Comparison of ENCODE assay signal across 34 cellular contexts in genomic region chr20:56943946-56944345, GRCh38.
"Had no signal": no experiment of that assay in that cellular context is flagged by ENCODE, and none has a peak within 500 bp of the region (broad histone marks: within the 10 kb centered on the region; RNA-seq: fewer than 3 reads in every experiment).

No MANE protein-coding gene starts in this region.

- H3K4me3 ChIP-seq: MG63, SJCRH30, SK-N-MC had no signal

- H3K27me3 ChIP-seq: MG63 had no signal

- H3K27ac ChIP-seq: RWPE1, SJCRH30, SK-N-MC had no signal

- H3K9me3 ChIP-seq: MG63, SJCRH30 had no signal

- DNase-seq: Kasumi-1, MG63, NCI-H1048, NCI-H1092 treated with DMSO at 0.1 percent for 48 hours, NCI-H1105 treated with DMSO at 0.1 percent for 48 hours, NCI-H1417, NCI-H1436, NCI-H146, NCI-H1694, NCI-H187, NCI-H1930, NCI-H2029 treated with DMSO at 0.1 percent for 48 hours, NCI-H2081 treated with DMSO at 0.1 percent for 48 hours, NCI-H2107, NCI-H2171, NCI-H226, NCI-H446 treated with DMSO at 0.1 percent for 48 hours, NCI-H510A, NCI-H524, NCI-H526, NCI-H69, NCI-H748 treated with DMSO at 0.1 percent for 48 hours, NCI-H82, OCI-M1, PC-3, SHP77, SIG-M5, SJCRH30 had no signal

- ATAC-seq: Panc1, PC-3, Right ventricle myocardium inferior, SK-N-SH treated with all-trans-retinoic acid at 6 μM for 48 hours had no signal

- H3K36me3 ChIP-seq: MG63, SJCRH30 had no signal

- H3K4me1 ChIP-seq: SJCRH30 had no signal

- FAIRE-seq: RCC 7860 had no signal
